1 cellular context compared by ENCODE assay signal in the genomic region with DNA sequence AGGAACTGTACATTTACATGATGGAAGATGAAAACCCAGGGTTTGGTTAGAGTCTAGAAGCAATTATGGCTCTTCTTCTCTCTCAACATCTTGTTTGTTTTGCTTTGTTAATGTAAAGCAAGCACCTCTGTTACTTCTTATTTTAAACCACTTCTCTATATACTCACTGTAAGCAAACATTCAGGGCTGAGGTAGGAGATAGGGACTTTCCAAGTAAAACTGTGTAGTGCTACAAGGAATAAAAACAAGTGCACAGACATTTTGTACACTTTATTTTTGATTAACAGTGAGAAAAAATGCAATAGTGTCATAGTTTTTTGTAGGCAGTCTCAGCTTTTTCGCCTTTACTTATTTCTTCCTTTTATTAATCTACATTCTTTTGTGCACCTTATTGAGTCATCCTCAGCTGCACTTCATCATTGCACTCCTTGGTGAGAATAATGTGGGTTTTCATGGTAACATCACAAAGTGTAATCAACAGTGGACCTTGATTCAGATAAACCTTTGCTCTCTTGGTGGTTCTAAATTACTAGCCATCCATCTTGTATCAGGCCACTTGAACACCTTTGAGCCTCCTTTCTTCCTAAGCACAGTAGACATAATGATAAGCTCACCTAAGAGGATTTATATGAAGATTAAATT.
TF ChIP-seq lines count a peak whose summit lies in the region.

No MANE protein-coding gene starts in this region.

TF ChIP-seq in GM12878, 131 proteins besides CTCF, POLR2A, EP300 and RAD21:
- TF ChIP-seq MTA3 (IDR thresholded peaks at IDR 0.05; ENCODE audit: borderline replicate concordance, low read length) (no peak), TAF1 (IDR thresholded peaks at IDR 0.05; ENCODE audit: borderline replicate concordance, low read depth, low read length) (no peak), ZNF217 (IDR thresholded peaks at IDR 0.05) (no peak), SIX5 (IDR thresholded peaks at IDR 0.05; ENCODE audit: low read depth, low read length, severe bottlenecking) (no peak)
- TF ChIP-seq, protein P1, sequence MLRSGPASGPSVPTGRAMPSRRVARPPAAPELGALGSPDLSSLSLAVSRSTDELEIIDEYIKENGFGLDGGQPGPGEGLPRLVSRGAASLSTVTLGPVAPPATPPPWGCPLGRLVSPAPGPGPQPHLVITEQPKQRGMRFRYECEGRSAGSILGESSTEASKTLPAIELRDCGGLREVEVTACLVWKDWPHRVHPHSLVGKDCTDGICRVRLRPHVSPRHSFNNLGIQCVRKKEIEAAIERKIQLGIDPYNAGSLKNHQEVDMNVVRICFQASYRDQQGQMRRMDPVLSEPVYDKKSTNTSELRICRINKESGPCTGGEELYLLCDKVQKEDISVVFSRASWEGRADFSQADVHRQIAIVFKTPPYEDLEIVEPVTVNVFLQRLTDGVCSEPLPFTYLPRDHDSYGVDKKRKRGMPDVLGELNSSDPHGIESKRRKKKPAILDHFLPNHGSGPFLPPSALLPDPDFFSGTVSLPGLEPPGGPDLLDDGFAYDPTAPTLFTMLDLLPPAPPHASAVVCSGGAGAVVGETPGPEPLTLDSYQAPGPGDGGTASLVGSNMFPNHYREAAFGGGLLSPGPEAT (IDR thresholded peaks at IDR 0.05; ENCODE audit: low read depth) = peak; percentile 21; the same call in 1 of the 2 replicates
